In the genomic region with DNA sequence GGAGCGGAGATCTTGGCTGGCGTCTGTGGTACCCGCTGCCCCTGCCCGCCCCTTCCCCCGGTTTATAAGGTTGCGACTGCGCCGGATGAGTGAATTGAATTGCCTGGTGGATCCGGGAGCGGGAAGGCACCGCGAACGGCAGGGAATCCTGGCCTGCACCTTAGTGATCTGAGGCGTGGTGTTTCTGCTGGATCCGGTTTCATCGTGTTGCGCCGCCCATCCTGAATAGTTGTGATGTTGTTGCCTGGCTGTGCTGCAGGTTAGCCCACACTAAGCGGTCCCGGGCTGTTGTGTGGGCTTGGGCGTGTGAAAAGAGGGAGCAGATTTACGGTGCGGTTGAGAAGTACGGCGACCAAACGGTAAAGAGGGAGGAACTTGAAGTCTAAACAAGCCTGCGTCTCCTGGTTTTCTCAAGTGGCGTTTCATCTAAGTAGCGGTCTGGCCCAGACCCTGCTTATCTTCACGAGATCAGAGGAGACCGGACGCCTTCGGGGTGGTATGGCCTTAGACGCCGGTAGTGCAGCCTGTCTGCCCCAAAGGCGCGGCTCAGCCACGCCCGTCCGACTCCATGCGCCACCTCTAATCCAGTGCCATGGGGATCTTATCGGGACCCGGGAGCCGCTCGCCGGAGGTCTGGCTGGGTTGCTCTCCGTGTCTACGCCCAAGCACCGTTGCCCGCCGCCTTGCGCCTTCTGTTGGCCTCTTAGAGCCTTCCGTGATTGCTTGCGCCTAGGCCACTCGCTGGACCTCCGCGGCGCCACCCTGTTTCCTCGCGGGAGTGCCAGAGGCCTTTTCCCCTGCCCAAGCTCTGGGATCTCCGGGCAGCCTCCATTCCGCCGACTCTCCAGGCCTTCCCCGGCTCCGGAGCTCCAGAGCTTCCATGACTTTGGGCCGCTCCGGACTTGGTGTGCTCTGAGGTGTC, we compare ENCODE assay signal across 1 cellular context.
A peak's percentile ranks its signal among the peaks of the same experiment; 100 is the strongest.
TF ChIP-seq lines count a peak whose summit lies in the region.

No MANE protein-coding gene starts in this region.

TF ChIP-seq in HepG2, 621 proteins besides CTCF, POLR2A, EP300 and RAD21 (continued from another document and continues in another):
- TF ChIP-seq ZNF512B (CRISPR knock-in tag; IDR thresholded peaks at IDR 0.05; ENCODE audit: borderline replicate concordance) (0 out of 2 replicates have a peak, but pooled peaks have one; percentile 45), SNAPC4 (CRISPR knock-in tag; IDR thresholded peaks at IDR 0.05) (no peak; the same call in 1 of the 2 replicates), ARNT2 (CRISPR knock-in tag; IDR thresholded peaks at IDR 0.05; ENCODE audit: low read depth) (no peak; the same call in 1 of the 2 replicates), KMT2B (CRISPR knock-in tag; IDR thresholded peaks at IDR 0.05) (peak; percentile 42), EEA1 (CRISPR knock-in tag; IDR thresholded peaks at IDR 0.05; ENCODE audit: borderline replicate concordance) (no peak), ZKSCAN8 (CRISPR knock-in tag; IDR thresholded peaks at IDR 0.05; ENCODE audit: borderline replicate concordance) (0 out of 2 replicates have a peak, but pooled peaks have one; percentile 39), TAF1 (CRISPR knock-in tag; IDR thresholded peaks at IDR 0.05) (peak; percentile 77), FOXA3 (CRISPR knock-in tag; IDR thresholded peaks at IDR 0.05) (peak; percentile 46), MTF1 (CRISPR knock-in tag; IDR thresholded peaks at IDR 0.05) (no peak), ZBTB33 (CRISPR knock-in tag; IDR thresholded peaks at IDR 0.05) (no peak), THYN1 (CRISPR knock-in tag; IDR thresholded peaks at IDR 0.05; ENCODE audit: borderline replicate concordance, low read depth) (no peak), ZNF34 (CRISPR knock-in tag; IDR thresholded peaks at IDR 0.05; ENCODE audit: borderline replicate concordance) (no peak; the same call in 1 of the 2 replicates), SMC3 (IDR thresholded peaks at IDR 0.05; ENCODE audit: low read length) (no peak), ZNF879 (CRISPR knock-in tag; IDR thresholded peaks at IDR 0.05) (peak; percentile 81; the same call in 1 of the 2 replicates), ARID4A (CRISPR knock-in tag; IDR thresholded peaks at IDR 0.05; ENCODE audit: borderline replicate concordance) (peak; percentile 43; the same call in 1 of the 2 replicates), PRMT3 (CRISPR knock-in tag; IDR thresholded peaks at IDR 0.05; ENCODE audit: borderline replicate concordance, low read depth) (0 out of 2 replicates have a peak, but pooled peaks have one; percentile 70), ZNF230 (CRISPR knock-in tag; IDR thresholded peaks at IDR 0.05) (no peak), REXO4 (CRISPR knock-in tag; IDR thresholded peaks at IDR 0.05; ENCODE audit: borderline replicate concordance) (no peak), SP4 (CRISPR knock-in tag; IDR thresholded peaks at IDR 0.05) (peak; percentile 47; the same call in 1 of the 2 replicates), ADNP (CRISPR knock-in tag; IDR thresholded peaks at IDR 0.05) (no peak), ZNF761 (CRISPR knock-in tag; conservative IDR thresholded peaks at IDR 0.05) (0 out of 2 replicates have a peak, but pooled peaks have one; percentile 45), KDM4B (CRISPR knock-in tag; IDR thresholded peaks at IDR 0.05) (no peak), PCBP2 (optimal IDR thresholded peaks at IDR 0.05; ENCODE audit: low read depth, low read length, poor library complexity, severe bottlenecking) (no peak), ZMYM3 (CRISPR knock-in tag; IDR thresholded peaks at IDR 0.05) (peak; percentile 40; the same call in 1 of the 2 replicates), ZFP37 (CRISPR knock-in tag; IDR thresholded peaks at IDR 0.05; ENCODE audit: borderline replicate concordance) (0 out of 2 replicates have a peak, but pooled peaks have one; percentile 65), EED (CRISPR knock-in tag; IDR thresholded peaks at IDR 0.05) (no peak; the same call in 1 of the 2 replicates), HMGXB4 (CRISPR knock-in tag; IDR thresholded peaks at IDR 0.05; ENCODE audit: borderline replicate concordance in 1 of 2, low read depth in 1 of 2) (peak; percentile 77 to 85), PHB2 (IDR thresholded peaks at IDR 0.05; ENCODE audit: partially characterized antibody) (no peak), ZNF670 (CRISPR knock-in tag; IDR thresholded peaks at IDR 0.05; ENCODE audit: borderline replicate concordance) (peak; percentile 67; the same call in 1 of the 2 replicates), ZNF124 (CRISPR knock-in tag; IDR thresholded peaks at IDR 0.05) (peak; percentile 43; the same call in 1 of the 2 replicates), ZNF101 (CRISPR knock-in tag; IDR thresholded peaks at IDR 0.05; ENCODE audit: borderline replicate concordance, low read depth) (no peak)
- TF ChIP-seq, protein P1, sequence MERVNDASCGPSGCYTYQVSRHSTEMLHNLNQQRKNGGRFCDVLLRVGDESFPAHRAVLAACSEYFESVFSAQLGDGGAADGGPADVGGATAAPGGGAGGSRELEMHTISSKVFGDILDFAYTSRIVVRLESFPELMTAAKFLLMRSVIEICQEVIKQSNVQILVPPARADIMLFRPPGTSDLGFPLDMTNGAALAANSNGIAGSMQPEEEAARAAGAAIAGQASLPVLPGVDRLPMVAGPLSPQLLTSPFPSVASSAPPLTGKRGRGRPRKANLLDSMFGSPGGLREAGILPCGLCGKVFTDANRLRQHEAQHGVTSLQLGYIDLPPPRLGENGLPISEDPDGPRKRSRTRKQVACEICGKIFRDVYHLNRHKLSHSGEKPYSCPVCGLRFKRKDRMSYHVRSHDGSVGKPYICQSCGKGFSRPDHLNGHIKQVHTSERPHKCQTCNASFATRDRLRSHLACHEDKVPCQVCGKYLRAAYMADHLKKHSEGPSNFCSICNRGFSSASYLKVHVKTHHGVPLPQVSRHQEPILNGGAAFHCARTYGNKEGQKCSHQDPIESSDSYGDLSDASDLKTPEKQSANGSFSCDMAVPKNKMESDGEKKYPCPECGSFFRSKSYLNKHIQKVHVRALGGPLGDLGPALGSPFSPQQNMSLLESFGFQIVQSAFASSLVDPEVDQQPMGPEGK (CRISPR knock-in tag; IDR thresholded peaks at IDR 0.05): 0 out of 2 replicates have a peak, but pooled peaks have one; percentile 15
